Comparison of ENCODE assay signal across 1 cellular context in the genomic region with DNA sequence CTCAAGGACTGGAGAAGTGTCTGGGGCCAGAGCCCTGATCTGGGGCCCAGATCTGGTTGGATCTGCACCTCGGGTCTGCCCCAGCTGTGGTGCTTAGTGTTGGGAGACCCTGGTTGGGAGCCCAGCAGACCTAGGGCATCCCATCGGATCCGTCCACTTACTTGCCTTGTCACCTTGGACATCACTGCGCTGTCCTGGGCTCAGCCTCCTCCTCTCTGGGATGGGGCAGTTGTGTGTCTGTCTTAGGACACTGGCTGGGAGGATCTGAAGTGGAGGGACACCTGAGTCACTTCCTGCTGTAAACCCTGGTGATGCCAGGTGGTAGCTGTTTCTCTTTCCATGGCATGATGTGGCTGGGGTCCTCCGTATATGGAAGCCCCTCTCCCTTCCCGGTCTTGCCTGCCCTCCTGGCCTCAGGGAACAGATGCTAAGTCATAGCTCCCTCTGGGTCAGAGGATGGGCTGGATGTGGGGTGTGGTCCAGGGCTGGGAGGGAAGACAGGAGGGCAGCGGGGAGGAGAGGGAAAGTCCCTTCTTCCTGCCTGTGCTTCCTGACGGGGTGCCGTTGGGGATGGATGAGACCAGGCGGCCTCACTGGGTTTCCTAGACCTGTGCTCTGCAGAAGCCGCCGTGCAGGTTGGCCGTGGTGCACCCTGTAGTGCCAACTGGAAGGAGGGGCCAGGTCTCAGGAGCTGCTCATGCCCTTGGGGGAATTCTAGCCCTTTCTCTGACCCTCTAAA.
TF ChIP-seq lines count a peak whose summit lies in the region.

No MANE protein-coding gene starts in this region.

TF ChIP-seq in WTC11, 78 proteins besides CTCF, POLR2A, EP300 and RAD21 (continued from another document):
- no peak for TF ChIP-seq ZNF532 (CRISPR knock-in tag; IDR thresholded peaks at IDR 0.05; ENCODE audit: borderline replicate concordance)
- no peak for TF ChIP-seq E2F1 (CRISPR knock-in tag; IDR thresholded peaks at IDR 0.05)
- no peak for TF ChIP-seq PRRX2 (CRISPR knock-in tag; IDR thresholded peaks at IDR 0.05)
- TF ChIP-seq NR3C1 (CRISPR knock-in tag; conservative IDR thresholded peaks at IDR 0.05; ENCODE audit: low read depth): no peak
- TF ChIP-seq NFE2L1 (CRISPR knock-in tag; IDR thresholded peaks at IDR 0.05): no peak
- no peak for TF ChIP-seq SMAD4 (CRISPR knock-in tag; IDR thresholded peaks at IDR 0.05)
TF ChIP-seq in WTC11: peak in this region for 0.
